ENCODE assay signal across 16 cellular contexts in the genomic region with DNA sequence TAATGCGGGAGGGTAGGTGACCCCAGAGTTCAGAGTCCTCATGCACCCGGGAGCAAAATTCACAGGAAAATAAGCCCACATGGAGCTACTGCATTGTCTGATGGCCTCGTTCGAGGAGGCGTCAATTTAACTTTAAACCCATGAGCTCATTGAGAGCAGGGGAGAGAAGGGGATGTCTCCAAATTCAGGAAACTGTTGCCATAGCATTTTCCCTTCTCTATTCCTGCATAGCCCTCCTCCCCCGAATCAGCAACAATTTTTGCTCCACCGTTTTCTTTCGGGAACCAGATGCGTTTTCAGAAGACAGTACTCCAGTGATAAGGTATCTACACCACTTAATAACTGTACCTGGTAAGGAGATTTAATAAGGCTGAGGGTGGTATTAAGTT. TPM values are rescaled to one million over a fixed set of nuclear protein-coding genes. Genes with fewer than 3 reads are reported as not detected.
A peak's percentile ranks its signal among the peaks of the same experiment; 100 is the strongest.
DNase-seq lines count a peak whose midpoint lies in the region; ATAC-seq and TF ChIP-seq lines count a peak whose summit lies in the region.
"Had no signal": no experiment of that assay in that cellular context is flagged by ENCODE, and none has a peak within 500 bp of the region (broad histone marks: within the 10 kb centered on the region; RNA-seq: fewer than 3 reads in every experiment).

No MANE protein-coding gene starts in this region.

- DNase-seq in GM23338 (ENCODE audit: low spot score) = peak; percentile 66
- DNase-seq in MV-4-11 (lab: John Stamatoyannopoulos, UW) = peak; percentile 84
- DNase-seq in naive B cell = no peak
- DNase-seq in HPDE6-E6E7 (ENCODE audit: extremely low spot score) = no peak
- DNase-seq in SW 1271 (lab: John Stamatoyannopoulos, UW) = no peak
- DNase-seq: activated naive CD4-positive, alpha-beta T cell treated with anti-CD3 and anti-CD28 coated beads, Interleukin-2, amount 10 ng/mL, durations not matched to agents 7 days and 5 days; DND-41; NCI-H187; stimulated activated CD4-positive, alpha-beta T cell treated with anti-CD3 and anti-CD28 coated beads, Interleukin-1b, Interleukin-23, amount 100 ng/mL, for 48 hours; tibial artery had no signal

- no peaks in the 10 kb centered on the region for H3K9me2 ChIP-seq in GM23338 (ENCODE audit: insufficient read depth)

- H3F3A ChIP-seq in GM23338 (replicated peaks; ENCODE audit: low read depth) = peaks cover 6% of the 10 kb centered on the region; the same call in 1 of the 2 replicates

- H3K27me3 ChIP-seq in GM23338 (ENCODE audit: insufficient read depth) = peaks cover 100% of the 10 kb centered on the region

- H2AFZ ChIP-seq in GM23338 = peak overlapping the region; percentile 44; the same call in 1 of the 2 replicates

- H4K20me1 ChIP-seq in GM23338 (replicated peaks; ENCODE audit: insufficient read depth) = 0 out of 2 replicates have a peak, but pooled peaks cover 5% of the 10 kb centered on the region

- H3K4me3 ChIP-seq in GM23338 = peak overlapping the region; percentile 65

- no peak overlapping the region for H3K27ac ChIP-seq in GM23338 (ENCODE audit: low read depth)
- H3K27ac ChIP-seq: BLaER1, tibial artery had no signal

- ATAC-seq in GM23338 = peak; percentile 6
- no peak for ATAC-seq in naive B cell (ENCODE audit: low read depth in 2 of 2)
- ATAC-seq in GM21576 (IDR thresholded peaks at IDR 0.05; ENCODE audit: unreplicated experiment) = no peak
- ATAC-seq in GM21723 (IDR thresholded peaks at IDR 0.05; ENCODE audit: unreplicated experiment) = no peak

- peak overlapping the region; percentile 84 for H3K4me2 ChIP-seq in GM23338
- H3K4me2 ChIP-seq: BLaER1 had no signal

- peaks cover 59% of the 10 kb centered on the region for H3K4me1 ChIP-seq in GM23338 (ENCODE audit: insufficient read depth)

- H3K27ac Mint-ChIP-seq in GM23338 (no peak overlapping the region), brain (peak overlapping the region in 4 of 5 experiments; percentile 10 to 80 (median 70)), naive B cell (peak overlapping the region in 1 of 6 donors; percentile 33)
- H3K27ac Mint-ChIP-seq: activated naive CD4-positive, alpha-beta T cell treated with anti-CD3 and anti-CD28 coated beads, Interleukin-2, amount 10 ng/mL, durations not matched to agents 7 days and 5 days had no signal

- H3K9me3 Mint-ChIP-seq in GM23338 (no peaks in the 10 kb centered on the region; the same call in 1 of the 3 replicates), brain (peaks cover 0 to 5% (median 0%) of the 10 kb centered on the region in 5 experiments), naive B cell (peaks cover 0 to 2% (median 0%) of the 10 kb centered on the region in 7 donors)
- H3K9me3 Mint-ChIP-seq: activated naive CD4-positive, alpha-beta T cell treated with anti-CD3 and anti-CD28 coated beads, Interleukin-2, amount 10 ng/mL, durations not matched to agents 7 days and 5 days had no signal

- no peaks in the 10 kb centered on the region for H3K36me3 ChIP-seq in GM23338 (ENCODE audit: insufficient read depth)
- H3K36me3 ChIP-seq: BLaER1, tibial artery had no signal

- H3K79me2 ChIP-seq in GM23338 (replicated peaks; ENCODE audit: insufficient read depth) = no peaks in the 10 kb centered on the region

- H3K4me3 Mint-ChIP-seq in GM23338 = peak overlapping the region; percentile 86
- H3K4me3 Mint-ChIP-seq in brain = peak overlapping the region; percentile 88 to 91 (median 90)
- peak overlapping the region in 6 of 8 donors; percentile 55 to 88 (median 72) for H3K4me3 Mint-ChIP-seq in naive B cell
- H3K4me3 Mint-ChIP-seq: activated naive CD4-positive, alpha-beta T cell treated with anti-CD3 and anti-CD28 coated beads, Interleukin-2, amount 10 ng/mL, durations not matched to agents 7 days and 5 days had no signal

- TF ChIP-seq CTCF in GM23338 (conservative IDR thresholded peaks at IDR 0.05; ENCODE audit: low read depth in 2 of 2) = no peak
- TF ChIP-seq CTCF in brain (conservative IDR thresholded peaks at IDR 0.05) = no peak

- peaks cover 13% of the 10 kb centered on the region; the same call in 2 of the 3 replicates for H3K36me3 Mint-ChIP-seq in GM23338 (ENCODE audit: low read depth)
- peaks cover 10% of the 10 kb centered on the region for H3K36me3 Mint-ChIP-seq in brain
- H3K36me3 Mint-ChIP-seq in naive B cell = no peaks in the 10 kb centered on the region
- H3K36me3 Mint-ChIP-seq: activated naive CD4-positive, alpha-beta T cell treated with anti-CD3 and anti-CD28 coated beads, Interleukin-2, amount 10 ng/mL, durations not matched to agents 7 days and 5 days had no signal

- H3K27me3 Mint-ChIP-seq in GM23338 (ENCODE audit: insufficient read depth, low read depth, poor library complexity) = peaks cover 62% of the 10 kb centered on the region
- H3K27me3 Mint-ChIP-seq in brain = peaks cover 40% of the 10 kb centered on the region
- peaks cover 34 to 54% (median 46%) of the 10 kb centered on the region in 3 donors for H3K27me3 Mint-ChIP-seq in naive B cell

- H3K4me1 Mint-ChIP-seq in GM23338 = peaks cover 45% of the 10 kb centered on the region
- H3K4me1 Mint-ChIP-seq in brain = peaks cover 51% of the 10 kb centered on the region
- peaks cover 14 to 51% (median 38%) of the 10 kb centered on the region in 3 donors for H3K4me1 Mint-ChIP-seq in naive B cell
- H3K4me1 Mint-ChIP-seq: activated naive CD4-positive, alpha-beta T cell treated with anti-CD3 and anti-CD28 coated beads, Interleukin-2, amount 10 ng/mL, durations not matched to agents 7 days and 5 days had no signal

TF ChIP-seq in GM23338, 12 proteins besides CTCF, POLR2A, EP300 and RAD21:
- peak; percentile 75 for TF ChIP-seq JUNB (IDR thresholded peaks at IDR 0.05; ENCODE audit: unreplicated experiment)
- TF ChIP-seq EZH2phosphoT487 (IDR thresholded peaks at IDR 0.05; ENCODE audit: unreplicated experiment) = no peak
- TF ChIP-seq, protein P1, sequence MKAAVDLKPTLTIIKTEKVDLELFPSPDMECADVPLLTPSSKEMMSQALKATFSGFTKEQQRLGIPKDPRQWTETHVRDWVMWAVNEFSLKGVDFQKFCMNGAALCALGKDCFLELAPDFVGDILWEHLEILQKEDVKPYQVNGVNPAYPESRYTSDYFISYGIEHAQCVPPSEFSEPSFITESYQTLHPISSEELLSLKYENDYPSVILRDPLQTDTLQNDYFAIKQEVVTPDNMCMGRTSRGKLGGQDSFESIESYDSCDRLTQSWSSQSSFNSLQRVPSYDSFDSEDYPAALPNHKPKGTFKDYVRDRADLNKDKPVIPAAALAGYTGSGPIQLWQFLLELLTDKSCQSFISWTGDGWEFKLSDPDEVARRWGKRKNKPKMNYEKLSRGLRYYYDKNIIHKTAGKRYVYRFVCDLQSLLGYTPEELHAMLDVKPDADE (IDR thresholded peaks at IDR 0.05) = no peak

RNA-seq across cellular contexts. Expression of a gene that starts 0.3 kb away (rescaled TPM):
- 0.21 and 0.62 TPM in 2 replicates for total RNA-seq in GM23338 (2014; rRNA removed; shearing (Covaris generic))
- polyA plus RNA-seq in GM23338 (2016; fragmentation: Nextera tagmentation; extraction: Ambion mirVana) (0.10 and 0.29 TPM in 2 replicates), brain (ENCODE audit: insufficient read depth, low read depth, low replicate concordance) (10.8 TPM), naive B cell (ENCODE audit: low read depth in 6 of 6) (1 to 10 TPM in 3 of 6 donors, under 1 TPM in 2, not detected in 1; 0.27 to 2.2 (median 1.2) TPM)
- total RNA-seq: bronchial epithelial cell, left cardiac atrium had no signal

Comparison
In these comparisons a context has a peak if more than half of its experiments do, and no peak if none do; other contexts are left out.
1. DNase-seq: peak in GM23338 (single experiment) and MV-4-11 (single experiment); none in naive B cell (single experiment), HPDE6-E6E7 (single experiment) and SW 1271 (0 of 2).
2. Peak in every context shown above with its lines, with median percentiles within 50 percentile points of each other: H3K4me3 Mint-ChIP-seq.